In genomic region chr4:184477201-184477999, GRCh38 we compare ENCODE assay signal across 9 cellular contexts. TPM values are rescaled to one million over a fixed set of nuclear protein-coding genes. Genes with fewer than 3 reads are reported as not detected.
DNase-seq lines count a peak whose midpoint lies in the region; ATAC-seq and TF ChIP-seq lines count a peak whose summit lies in the region.
"Had no signal": no experiment of that assay in that cellular context is flagged by ENCODE, and none has a peak within 500 bp of the region (broad histone marks: within the 10 kb centered on the region; RNA-seq: fewer than 3 reads in every experiment).

No MANE protein-coding gene starts in this region.

- DNase-seq in GM06990 (ENCODE audit: extremely low read depth, insufficient read length) (no peak), foreskin melanocyte (peak; percentile 59), putamen (ENCODE audit: low spot score) (peak; percentile 96), NCI-H1694 (lab: John Stamatoyannopoulos, UW) (no peak), NCI-H1092 treated with DMSO at 0.1 percent for 48 hours (lab: John Stamatoyannopoulos, UW) (no peak), T1000 (lab: John Stamatoyannopoulos, UW) (no peak), NCI-H1048 (lab: John Stamatoyannopoulos, UW) (no peak)
- peak; percentile 19 for DNase-seq in activated CD8-positive, alpha-beta T cell treated with anti-CD3 and anti-CD28 coated beads for 36 hours
- DNase-seq: NCI-H1694 treated with DMSO at 0.1 percent for 48 hours had no signal

- CTCF ChIA-PET in activated CD8-positive, alpha-beta T cell treated with anti-CD3 and anti-CD28 coated beads for 36 hours (lab: Charles Lee): interaction anchor here (0.6 to 1.3 kb wide), 5 partner anchors 15 to 212 kb away, joined by 3 read pairs; no protein-coding TSS in a partner anchor

- H3K27me3 Mint-ChIP-seq in activated CD8-positive, alpha-beta T cell treated with anti-CD3 and anti-CD28 coated beads for 36 hours: no peaks in the 10 kb centered on the region

- peaks cover 34% of the 10 kb centered on the region for H3K36me3 Mint-ChIP-seq in activated CD8-positive, alpha-beta T cell treated with anti-CD3 and anti-CD28 coated beads for 36 hours (ENCODE audit: low read depth)

- intact Hi-C loops in activated CD8-positive, alpha-beta T cell treated with anti-CD3 and anti-CD28 coated beads for 36 hours (cut with micrococcal nuclease): loop anchor here (5.0 kb wide), 3 partner anchors 35 to 210 kb away; no protein-coding TSS in a partner anchor

- TF ChIP-seq CTCF in GM06990 (IDR thresholded peaks at IDR 0.05; ENCODE audit: insufficient read depth, low read length, poor library complexity, severe bottlenecking): no peak
- TF ChIP-seq CTCF in activated CD8-positive, alpha-beta T cell treated with anti-CD3 and anti-CD28 coated beads for 36 hours (IDR thresholded peaks at IDR 0.05): no peak

- no peaks in the 10 kb centered on the region for H3K27me3 ChIP-seq in GM06990 (replicated peaks; ENCODE audit: control insufficient read depth, insufficient read depth, low read length)

- H3K36me3 ChIP-seq in GM06990 (ENCODE audit: control insufficient read depth, insufficient read depth, low read length): no peaks in the 10 kb centered on the region

- POLR2A ChIA-PET in activated CD8-positive, alpha-beta T cell treated with anti-CD3 and anti-CD28 coated beads for 36 hours (lab: Charles Lee): interaction anchor here (0.6 to 5.0 kb wide), 7 partner anchors 28 to 256 kb away, joined by 3 to 40 read pairs (median 3); partner anchors contain the start of gene CENPU

- peak overlapping the region; percentile 84 for H3K4me3 ChIP-seq in GM06990 (replicated peaks; ENCODE audit: low read depth, low read length)

- H3K4me1 Mint-ChIP-seq in activated CD8-positive, alpha-beta T cell treated with anti-CD3 and anti-CD28 coated beads for 36 hours (ENCODE audit: low read depth): peaks cover 39% of the 10 kb centered on the region

- no peak for ATAC-seq in activated CD8-positive, alpha-beta T cell treated with anti-CD3 and anti-CD28 coated beads for 36 hours

- H3K27ac Mint-ChIP-seq in activated CD8-positive, alpha-beta T cell treated with anti-CD3 and anti-CD28 coated beads for 36 hours: peak overlapping the region; percentile 98

- peak overlapping the region; percentile 94 for H3K4me3 Mint-ChIP-seq in activated CD8-positive, alpha-beta T cell treated with anti-CD3 and anti-CD28 coated beads for 36 hours

- H3K9me3 Mint-ChIP-seq in activated CD8-positive, alpha-beta T cell treated with anti-CD3 and anti-CD28 coated beads for 36 hours: no peaks in the 10 kb centered on the region

RNA-seq across cellular contexts. Expression of gene IRF2, which starts 3.0 kb away (rescaled TPM):
- 10 to 100 TPM; 48.1 to 56.4 TPM for total RNA-seq in activated CD8-positive, alpha-beta T cell treated with anti-CD3 and anti-CD28 coated beads for 36 hours

Comparison
In these comparisons a context has a peak if more than half of its experiments do, and no peak if none do; other contexts are left out.
1. DNase-seq: peak in activated CD8-positive, alpha-beta T cell treated with anti-CD3 and anti-CD28 coated beads for 36 hours (single experiment), foreskin melanocyte (single experiment) and putamen (single experiment); none in GM06990 (single experiment), NCI-H1694 (single experiment), NCI-H1092 treated with DMSO at 0.1 percent for 48 hours (single experiment), T1000 (single experiment) and NCI-H1048 (single experiment).